9 cellular contexts compared by ENCODE assay signal in genomic region chr17:8832711-8833352, GRCh38. TPM values are rescaled to one million over a fixed set of nuclear protein-coding genes. Genes with fewer than 3 reads are reported as not detected.
DNase-seq lines count a peak whose midpoint lies in the region; ATAC-seq, FAIRE-seq and TF ChIP-seq lines count a peak whose summit lies in the region.
"Had no signal": no experiment of that assay in that cellular context is flagged by ENCODE, and none has a peak within 500 bp of the region (broad histone marks: within the 10 kb centered on the region; RNA-seq: fewer than 3 reads in every experiment).

No MANE protein-coding gene starts in this region.

- no peaks in the 10 kb centered on the region for H3K36me3 Mint-ChIP-seq in endothelial cell (ENCODE audit: low read depth, unreplicated experiment)

- no peak overlapping the region for H3K4me3 Mint-ChIP-seq in endothelial cell (ENCODE audit: unreplicated experiment)

- DNase-seq in GM12891 (ENCODE audit: insufficient read length, low spot score) (peak; percentile 56), RWPE1 (ENCODE audit: low spot score) (no peak), endothelial cell (ENCODE audit: low spot score) (peak; percentile 75), medulla oblongata (ENCODE audit: extremely low spot score) (no peak)
- DNase-seq in stimulated activated CD4-positive, alpha-beta T cell treated with anti-CD3 and anti-CD28 coated beads, Interleukin-2, amount 100 ng/mL, for 24 hours: peak; percentile 46 to 63

- no peak for FAIRE-seq in GM12891 (lab: Jason Lieb, UNC)
- FAIRE-seq: endometrium had no signal

- no peaks in the 10 kb centered on the region for H3K9me3 Mint-ChIP-seq in endothelial cell (ENCODE audit: unreplicated experiment)

- POLR2A ChIA-PET in RWPE1 (lab: Yijun Ruan, JAX; ENCODE audit: low non-redundant PET): interaction anchor here (0.5 kb wide), 1 partner anchor 26 kb away, joined by 3 read pairs; no protein-coding TSS in a partner anchor

- TF ChIP-seq POLR2A in GM12891 (IDR thresholded peaks at IDR 0.05; ENCODE audit: low read depth, low read length): no peak

- H3K27ac ChIP-seq in RWPE1: no peak overlapping the region

- CTCF ChIA-PET in RWPE1 (lab: Yijun Ruan, JAX): interaction anchor here (0.6 to 0.7 kb wide), 4 partner anchors 16 to 893 kb away, joined by 3 to 7 read pairs (median 4); no protein-coding TSS in a partner anchor

- H3K27ac Mint-ChIP-seq in endothelial cell (ENCODE audit: unreplicated experiment): no peak overlapping the region

- H3K27me3 Mint-ChIP-seq in endothelial cell (ENCODE audit: unreplicated experiment): peaks cover 4% of the 10 kb centered on the region

- ATAC-seq in GM19455 (IDR thresholded peaks at IDR 0.05; ENCODE audit: unreplicated experiment) (no peak), GM19452 (IDR thresholded peaks at IDR 0.05; ENCODE audit: unreplicated experiment) (no peak), HG02759 (IDR thresholded peaks at IDR 0.05; ENCODE audit: unreplicated experiment) (no peak)

- peak; percentile 35 for TF ChIP-seq CTCF in RWPE1 (conservative IDR thresholded peaks at IDR 0.05; ENCODE audit: low read depth)
- peak; percentile 77 for TF ChIP-seq CTCF in endothelial cell (IDR thresholded peaks at IDR 0.05; ENCODE audit: unreplicated experiment)

- no peaks in the 10 kb centered on the region for H3K4me1 Mint-ChIP-seq in endothelial cell (ENCODE audit: unreplicated experiment)

TF ChIP-seq in GM12891, 5 proteins besides CTCF, POLR2A, EP300 and RAD21:
- TF ChIP-seq SPI1 (IDR thresholded peaks at IDR 0.05; ENCODE audit: low read depth, low read length) (no peak), TAF1 (IDR thresholded peaks at IDR 0.05; ENCODE audit: low read depth, low read length) (no peak), POLR2AphosphoS5 (IDR thresholded peaks at IDR 0.05; ENCODE audit: low read depth, low read length) (no peak)

RNA-seq across cellular contexts. Expression of gene MFSD6L, which starts 33.7 kb away (rescaled TPM):
- polyA plus RNA-seq in GM12891 (2012; ENCODE audit: low read depth, missing spikeins): 1.4 TPM
- total RNA-seq in endothelial cell (ENCODE audit: unreplicated experiment): not detected

RNA-seq across cellular contexts. Expression of gene PIK3R6, which starts 34.6 kb away (rescaled TPM):
- polyA plus RNA-seq in GM12891 (2012; ENCODE audit: low read depth, missing spikeins): 115 TPM
- 0.56 TPM for total RNA-seq in endothelial cell (ENCODE audit: unreplicated experiment)

Comparison
In these comparisons a context has a peak if more than half of its experiments do, and no peak if none do; other contexts are left out.
1. DNase-seq: peak in GM12891 (single experiment), endothelial cell (single experiment) and stimulated activated CD4-positive, alpha-beta T cell treated with anti-CD3 and anti-CD28 coated beads, Interleukin-2, amount 100 ng/mL, for 24 hours (2 of 2); none in RWPE1 (single experiment) and medulla oblongata (single experiment).